ENCODE assay signal across 12 cellular contexts in the genomic region with DNA sequence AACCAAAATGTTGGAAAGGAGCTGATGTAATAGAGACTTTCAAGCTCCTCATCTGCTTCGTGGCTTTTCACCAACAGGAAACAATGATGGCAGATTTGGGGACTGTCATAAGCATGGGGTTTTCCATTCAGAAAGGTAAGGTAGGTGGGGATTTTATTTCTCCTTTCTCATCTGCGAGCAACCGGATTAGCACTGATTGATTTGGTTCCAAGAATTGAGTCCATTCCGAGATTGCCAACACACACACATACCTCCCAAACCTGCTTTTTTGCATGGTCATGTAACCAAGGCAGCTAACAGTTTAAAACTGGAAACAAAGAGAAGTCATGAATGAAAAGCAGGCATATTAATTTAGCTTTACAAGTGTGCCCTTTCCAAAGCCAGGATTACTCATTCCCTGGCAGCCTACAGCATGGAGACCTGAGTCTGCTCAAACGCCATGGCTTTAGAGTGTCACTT.
DNase-seq lines count a peak whose midpoint lies in the region; ATAC-seq and TF ChIP-seq lines count a peak whose summit lies in the region.
"Had no signal": no experiment of that assay in that cellular context is flagged by ENCODE, and none has a peak within 500 bp of the region (broad histone marks: within the 10 kb centered on the region; RNA-seq: fewer than 3 reads in every experiment).

No MANE protein-coding gene starts in this region.

- H3K36me3 ChIP-seq in OCI-LY3 (replicated peaks; ENCODE audit: low read depth, low read length), result no peaks in the 10 kb centered on the region

- ATAC-seq in stimulated activated naive CD8-positive, alpha-beta T cell treated with anti-CD3 and anti-CD28 coated beads, Interleukin-15, Interleukin-2, amounts not matched to agents 100 U/mL and 50 U/mL, for 24 hours, result peak; percentile 49
- ATAC-seq in GM19463 (IDR thresholded peaks at IDR 0.05; ENCODE audit: unreplicated experiment), result no peak
- ATAC-seq: T-cell had no signal

- peak overlapping the region; percentile 25 for H3K4me2 ChIP-seq in OCI-LY3 (ENCODE audit: low read length)

- no peaks in the 10 kb centered on the region for H3K79me2 ChIP-seq in OCI-LY3 (ENCODE audit: low read length)

- no peaks in the 10 kb centered on the region for H4K20me1 ChIP-seq in OCI-LY3 (ENCODE audit: insufficient read depth, low read length)

- 0 out of 2 replicates have a peak overlapping the region, but pooled peaks have one; percentile 43 for H2AFZ ChIP-seq in OCI-LY3 (ENCODE audit: low read depth, low read length)

- DNase-seq in DMS53 (lab: John Stamatoyannopoulos, UW), result peak; percentile 13
- no peak for DNase-seq in DMS53 treated with DMSO at 0.1 percent for 48 hours (lab: John Stamatoyannopoulos, UW; ENCODE audit: unreplicated experiment)
- peak; percentile 71 for DNase-seq in fibroblast of peridontal ligament (ENCODE audit: extremely low read depth)
- DNase-seq in stimulated activated naive CD8-positive, alpha-beta T cell treated with anti-CD3 and anti-CD28 coated beads, Interleukin-15, Interleukin-2, amounts not matched to agents 100 U/mL and 50 U/mL, for 24 hours, result no peak
- no peak for DNase-seq in activated effector memory CD4-positive, alpha-beta T cell treated with anti-CD3 and anti-CD28 coated beads, Interleukin-2, amount 50 U/mL, for 16 hours
- no peak for DNase-seq in activated T-cell treated with anti-CD3 and anti-CD28 coated beads for 4 hours
- DNase-seq: 8988T; stimulated activated CD4-positive, alpha-beta T cell treated with anti-CD3 and anti-CD28 coated beads, Interleukin-2, amount 100 ng/mL, for 24 hours; T-cell; trophoblast cell had no signal

- TF ChIP-seq CTCF in OCI-LY3 (IDR thresholded peaks at IDR 0.05; ENCODE audit: low read depth, low read length), result no peak

- no peaks in the 10 kb centered on the region for H3K9me3 ChIP-seq in OCI-LY3 (ENCODE audit: insufficient read depth, low read length)

- H3K4me3 ChIP-seq in OCI-LY3 (ENCODE audit: low read length), result no peak overlapping the region; the same call in 1 of the 2 replicates

- peak overlapping the region; percentile 1; the same call in 1 of the 2 replicates for H3K9ac ChIP-seq in OCI-LY3 (ENCODE audit: low read length)

- no peaks in the 10 kb centered on the region for H3K27me3 ChIP-seq in OCI-LY3 (ENCODE audit: low read depth, low read length)

- H3K4me1 ChIP-seq in OCI-LY3 (ENCODE audit: low read length), result peaks cover 25% of the 10 kb centered on the region

- H3K27ac ChIP-seq in OCI-LY3 (ENCODE audit: low read length), result peak overlapping the region; percentile 62; the same call in 1 of the 2 replicates

Comparison
In these comparisons a context has a peak if more than half of its experiments do, and no peak if none do; other contexts are left out.
1. DNase-seq: peak in DMS53 (single experiment) and fibroblast of peridontal ligament (single experiment); none in DMS53 treated with DMSO at 0.1 percent for 48 hours (single experiment), stimulated activated naive CD8-positive, alpha-beta T cell treated with anti-CD3 and anti-CD28 coated beads, Interleukin-15, Interleukin-2, amounts not matched to agents 100 U/mL and 50 U/mL, for 24 hours (single experiment), activated effector memory CD4-positive, alpha-beta T cell treated with anti-CD3 and anti-CD28 coated beads, Interleukin-2, amount 50 U/mL, for 16 hours (single experiment) and activated T-cell treated with anti-CD3 and anti-CD28 coated beads for 4 hours (single experiment).